11 cellular contexts compared by ENCODE assay signal in genomic region chr18:52409732-52410131, GRCh38.
DNase-seq lines count a peak whose midpoint lies in the region; ATAC-seq and TF ChIP-seq lines count a peak whose summit lies in the region.
"Had no signal": no experiment of that assay in that cellular context is flagged by ENCODE, and none has a peak within 500 bp of the region (broad histone marks: within the 10 kb centered on the region; RNA-seq: fewer than 3 reads in every experiment).

No MANE protein-coding gene starts in this region.

- intact Hi-C loops in spleen (cut with DNase I; ENCODE audit: low total_unique reads): no loop called here

- TF ChIP-seq POLR2A in spleen (IDR thresholded peaks at IDR 0.05): no peak

- no peaks in the 10 kb centered on the region for H3K36me3 ChIP-seq in spleen
- H3K36me3 ChIP-seq: prostate gland had no signal

- H3K4me3 ChIP-seq in spleen: no peak overlapping the region
- H3K4me3 ChIP-seq: prostate gland had no signal

- peak; percentile 100 for ATAC-seq in GM18870 (IDR thresholded peaks at IDR 0.05; ENCODE audit: unreplicated experiment)
- ATAC-seq in HG02571 (IDR thresholded peaks at IDR 0.05; ENCODE audit: unreplicated experiment): peak; percentile 97
- ATAC-seq: stimulated activated naive CD8-positive, alpha-beta T cell treated with anti-CD3 and anti-CD28 coated beads, Interleukin-15, amount 100 ng/mL, for 72 hours had no signal

- H3K9me3 ChIP-seq in spleen: no peaks in the 10 kb centered on the region
- H3K9me3 ChIP-seq: prostate gland had no signal

- 11 to 27% (median 15%) methylated on average over 1 of the region's 1 CpG for WGBS in spleen, 5 donors

- DNase-seq in HPDE6-E6E7 (ENCODE audit: extremely low spot score) (peak; percentile 2), pons (ENCODE audit: low spot score) (peak; percentile 30), SIG-M5 (lab: John Stamatoyannopoulos, UW) (no peak), spleen (no peak), SKM-1 (lab: John Stamatoyannopoulos, UW; ENCODE audit: unreplicated experiment) (no peak)
- DNase-seq in activated CD4-positive, alpha-beta T cell treated with anti-CD3 and anti-CD28 coated beads, Interleukin-2, amount 50 U/mL, for 4 hours: no peak
- DNase-seq: NCI-H187; stimulated activated naive CD8-positive, alpha-beta T cell treated with anti-CD3 and anti-CD28 coated beads, Interleukin-15, amount 100 ng/mL, for 72 hours had no signal

- no peak for TF ChIP-seq CTCF in spleen (IDR thresholded peaks at IDR 0.05 in 8 of 11, conservative IDR thresholded peaks at IDR 0.05 in 3 of 11)

- no peaks in the 10 kb centered on the region for H3K4me1 ChIP-seq in spleen
- H3K4me1 ChIP-seq: prostate gland had no signal

- no peaks in the 10 kb centered on the region for H3K27me3 ChIP-seq in spleen (replicated peaks in 1 of 7)

- H3K27ac ChIP-seq in spleen: no peak overlapping the region
- H3K27ac ChIP-seq: prostate gland had no signal

Comparison
In these comparisons a context has a peak if more than half of its experiments do, and no peak if none do; other contexts are left out.
1. DNase-seq: peak in HPDE6-E6E7 (single experiment) and pons (single experiment); none in activated CD4-positive, alpha-beta T cell treated with anti-CD3 and anti-CD28 coated beads, Interleukin-2, amount 50 U/mL, for 4 hours (0 of 2), SIG-M5 (single experiment), spleen (single experiment) and SKM-1 (single experiment).